Comparison of ENCODE assay signal across 7 cellular contexts in the genomic region with DNA sequence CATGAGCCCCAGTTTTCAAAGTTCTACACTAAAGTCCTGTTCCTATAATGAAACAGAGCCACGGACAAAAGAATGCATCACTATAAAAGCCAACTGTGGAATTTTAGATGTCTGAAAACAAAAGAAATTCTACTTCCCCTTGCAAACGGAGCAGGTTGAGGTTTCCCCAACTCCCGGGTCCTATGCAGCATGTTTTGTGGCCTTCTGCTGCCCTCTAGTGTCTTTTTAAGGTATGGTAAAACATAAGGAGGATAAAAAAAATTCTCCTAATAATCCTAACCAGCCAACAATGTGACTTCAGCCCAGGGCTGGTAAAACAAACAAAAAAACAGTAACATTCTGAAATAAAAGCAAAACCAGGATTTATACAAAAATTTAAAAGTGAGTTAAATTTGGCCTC.
DNase-seq lines count a peak whose midpoint lies in the region; ATAC-seq and TF ChIP-seq lines count a peak whose summit lies in the region.

No MANE protein-coding gene starts in this region.

- H3K27ac Mint-ChIP-seq in activated CD4-positive, alpha-beta memory T cell treated with anti-CD3 and anti-CD28 coated beads, Interleukin-2, amount 10 ng/mL, durations not matched to agents 7 days and 5 days = no peak overlapping the region

- no peak overlapping the region for H3K4me3 Mint-ChIP-seq in activated CD4-positive, alpha-beta memory T cell treated with anti-CD3 and anti-CD28 coated beads, Interleukin-2, amount 10 ng/mL, durations not matched to agents 7 days and 5 days

- no peaks in the 10 kb centered on the region for H3K4me1 ChIP-seq in prostate gland (replicated peaks)

- CTCF ChIA-PET in activated CD4-positive, alpha-beta memory T cell treated with anti-CD3 and anti-CD28 coated beads, Interleukin-2, amount 10 ng/mL, durations not matched to agents 7 days and 5 days (lab: Charles Lee) = interaction anchor here (0.7 to 2.0 kb wide), 8 partner anchors 8 to 1546 kb away, joined by 3 to 8 read pairs (median 4); no protein-coding TSS in a partner anchor

- DNase-seq in Daoy (ENCODE audit: low read depth) (peak; percentile 14), NCI-H2227 (lab: John Stamatoyannopoulos, UW; ENCODE audit: unreplicated experiment) (peak; percentile 79), globus pallidus (ENCODE audit: low spot score) (peak; percentile 63), prostate gland (ENCODE audit: low spot score) (peak; percentile 17)
- peak; percentile 18 for DNase-seq in activated CD4-positive, alpha-beta memory T cell treated with anti-CD3 and anti-CD28 coated beads, Interleukin-2, amount 10 ng/mL, durations not matched to agents 7 days and 5 days

- H3K36me3 ChIP-seq in prostate gland = no peaks in the 10 kb centered on the region

- H3K9me3 ChIP-seq in prostate gland = no peaks in the 10 kb centered on the region

- TF ChIP-seq CTCF in prostate gland (IDR thresholded peaks at IDR 0.05) = peak; percentile 19 to 72 (median 57)

- H3K4me1 Mint-ChIP-seq in activated CD4-positive, alpha-beta memory T cell treated with anti-CD3 and anti-CD28 coated beads, Interleukin-2, amount 10 ng/mL, durations not matched to agents 7 days and 5 days = peaks cover 14% of the 10 kb centered on the region

- H3K4me3 ChIP-seq in prostate gland = no peak overlapping the region

- intact Hi-C loops in prostate gland (cut with DNase I) = no loop called here

- WGBS in prostate gland = 0% methylated on average over 3 of the region's 3 CpGs

- TF ChIP-seq POLR2A in prostate gland (IDR thresholded peaks at IDR 0.05) = no peak

- H3K36me3 Mint-ChIP-seq in activated CD4-positive, alpha-beta memory T cell treated with anti-CD3 and anti-CD28 coated beads, Interleukin-2, amount 10 ng/mL, durations not matched to agents 7 days and 5 days (ENCODE audit: low read depth) = no peaks in the 10 kb centered on the region

- no peaks in the 10 kb centered on the region for H3K9me3 Mint-ChIP-seq in activated CD4-positive, alpha-beta memory T cell treated with anti-CD3 and anti-CD28 coated beads, Interleukin-2, amount 10 ng/mL, durations not matched to agents 7 days and 5 days

- H3K27ac ChIP-seq in prostate gland = no peak overlapping the region

- POLR2A ChIA-PET in activated CD4-positive, alpha-beta memory T cell treated with anti-CD3 and anti-CD28 coated beads, Interleukin-2, amount 10 ng/mL, durations not matched to agents 7 days and 5 days (lab: Charles Lee) = no interaction called here

- H3K27me3 ChIP-seq in prostate gland (replicated peaks; ENCODE audit: insufficient read depth) = no peaks in the 10 kb centered on the region

- ATAC-seq in GM19397 (IDR thresholded peaks at IDR 0.05; ENCODE audit: unreplicated experiment) (peak; percentile 82), HG03354 (IDR thresholded peaks at IDR 0.05; ENCODE audit: poor library complexity, severe bottlenecking, unreplicated experiment) (peak; percentile 88)

- peaks cover 3% of the 10 kb centered on the region for H3K27me3 Mint-ChIP-seq in activated CD4-positive, alpha-beta memory T cell treated with anti-CD3 and anti-CD28 coated beads, Interleukin-2, amount 10 ng/mL, durations not matched to agents 7 days and 5 days

Comparison
In these comparisons a context has a peak if more than half of its experiments do, and no peak if none do; other contexts are left out.
1. DNase-seq: peak in every context shown above with its lines; median percentile 79 in NCI-H2227; 63 in globus pallidus; 18 in activated CD4-positive, alpha-beta memory T cell treated with anti-CD3 and anti-CD28 coated beads, Interleukin-2, amount 10 ng/mL, durations not matched to agents 7 days and 5 days; 17 in prostate gland; 14 in Daoy.